Comparison of ENCODE assay signal across 17 cellular contexts in genomic region chr1:56517404-56518130, GRCh38.
DNase-seq lines count a peak whose midpoint lies in the region; ATAC-seq, FAIRE-seq and TF ChIP-seq lines count a peak whose summit lies in the region.
"Had no signal": no experiment of that assay in that cellular context is flagged by ENCODE, and none has a peak within 500 bp of the region (broad histone marks: within the 10 kb centered on the region; RNA-seq: fewer than 3 reads in every experiment).

No MANE protein-coding gene starts in this region.

- H3K27me3 ChIP-seq in dorsolateral prefrontal cortex (no peaks in the 10 kb centered on the region), SJCRH30 (no peaks in the 10 kb centered on the region)
- H3K27me3 ChIP-seq: gastroesophageal sphincter, neural progenitor cell had no signal

- FAIRE-seq in A549 (lab: Jason Lieb, UNC): no peak
- FAIRE-seq: endometrium had no signal

- no peak overlapping the region for H3K4me2 ChIP-seq in A549
- H3K4me2 ChIP-seq: neural progenitor cell had no signal

- ATAC-seq in A549 (no peak), HG02642 (IDR thresholded peaks at IDR 0.05; ENCODE audit: poor library complexity, unreplicated experiment) (no peak), HG03520 (IDR thresholded peaks at IDR 0.05; ENCODE audit: unreplicated experiment) (no peak)

- WGBS in A549 (ENCODE audit: missing lambda C conversion rate): 96% methylated on average over 2 of the region's 2 CpGs

- H3K27me3 Mint-ChIP-seq in osteocyte (ENCODE audit: unreplicated experiment): no peaks in the 10 kb centered on the region

- no peaks in the 10 kb centered on the region for H3K36me3 ChIP-seq in SJCRH30

- TF ChIP-seq POLR2A in A549 (IDR thresholded peaks at IDR 0.05; ENCODE audit: low read length): no peak

- CTCF ChIA-PET in A549 (lab: Yijun Ruan, JAX): no interaction called here

- peaks cover 31% of the 10 kb centered on the region for H3K4me1 Mint-ChIP-seq in osteocyte (ENCODE audit: unreplicated experiment)

- DNase-seq in A549 (ENCODE audit: low read depth in 1 of 2, low spot score in 1 of 2) (no peak), M059J (ENCODE audit: low read depth) (peak; percentile 22), dorsolateral prefrontal cortex (no peak), osteocyte (ENCODE audit: extremely low spot score, unreplicated experiment) (no peak), posterior vena cava (ENCODE audit: low spot score) (no peak), SJCRH30 (no peak)
- DNase-seq: activated CD4-positive, alpha-beta T cell treated with anti-CD3 and anti-CD28 coated beads, Interleukin-2, amount 50 U/mL, for 1 hour; Kasumi-1; NCI-H187; NCI-H69 had no signal

- H3K4me1 ChIP-seq in A549 (no peaks in the 10 kb centered on the region), SJCRH30 (no peaks in the 10 kb centered on the region)

- TF ChIP-seq CTCF in A549 (IDR thresholded peaks at IDR 0.05) (no peak), dorsolateral prefrontal cortex (IDR thresholded peaks at IDR 0.05 in 54 of 56, conservative IDR thresholded peaks at IDR 0.05 in 2 of 56; ENCODE audit: low read depth in 1 of 56, partially characterized antibody in 56 of 56) (no peak), osteocyte (IDR thresholded peaks at IDR 0.05) (no peak)

- H3K9me3 ChIP-seq in A549 (no peaks in the 10 kb centered on the region), SJCRH30 (replicated peaks) (no peaks in the 10 kb centered on the region)
- H3K9me3 ChIP-seq: gastroesophageal sphincter, thoracic aorta had no signal

- H3K4me3 ChIP-seq in A549 (no peak overlapping the region), dorsolateral prefrontal cortex (no peak overlapping the region), SJCRH30 (no peak overlapping the region)
- H3K4me3 ChIP-seq: gastroesophageal sphincter, neural progenitor cell, thoracic aorta had no signal

- intact Hi-C loops in dorsolateral prefrontal cortex (cut with DNase I): no loop called here
- intact Hi-C loops in posterior vena cava (cut with DNase I): no loop called here

- H3K4me3 Mint-ChIP-seq in osteocyte (ENCODE audit: unreplicated experiment): no peak overlapping the region
- H3K4me3 Mint-ChIP-seq: activated T-helper 1 cell treated with anti-CD3 and anti-CD28 coated beads, Interleukin-12 subunit alpha, Interleukin-12 subunit beta, Interleukin-2, Interleukin-4 antibody, amounts not matched to agents 30 ng/mL and 10 ng/mL and 1 ng/mL, durations not matched to agents 14 hours and 24 hours and 36 hours; neural progenitor cell had no signal

- TF ChIP-seq RAD21 in A549 (conservative IDR thresholded peaks at IDR 0.05 in 1 of 2, IDR thresholded peaks at IDR 0.05 in 1 of 2): no peak

- POLR2A ChIA-PET in A549 (lab: Yijun Ruan, JAX): no interaction called here

- no peak for TF ChIP-seq EP300 in A549 (IDR thresholded peaks at IDR 0.05)

- H3K36me3 Mint-ChIP-seq in osteocyte (ENCODE audit: unreplicated experiment): peaks cover 64% of the 10 kb centered on the region

- peak overlapping the region; percentile 18 for H3K27ac Mint-ChIP-seq in osteocyte (ENCODE audit: unreplicated experiment)
- H3K27ac Mint-ChIP-seq: activated T-helper 1 cell treated with anti-CD3 and anti-CD28 coated beads, Interleukin-12 subunit alpha, Interleukin-12 subunit beta, Interleukin-2, Interleukin-4 antibody, amounts not matched to agents 30 ng/mL and 10 ng/mL and 1 ng/mL, durations not matched to agents 14 hours and 24 hours and 36 hours had no signal

- H3K9me3 Mint-ChIP-seq in osteocyte (ENCODE audit: unreplicated experiment): no peaks in the 10 kb centered on the region
- H3K9me3 Mint-ChIP-seq: activated T-helper 1 cell treated with anti-CD3 and anti-CD28 coated beads, Interleukin-12 subunit alpha, Interleukin-12 subunit beta, Interleukin-2, Interleukin-4 antibody, amounts not matched to agents 30 ng/mL and 10 ng/mL and 1 ng/mL, durations not matched to agents 14 hours and 24 hours and 36 hours; neural progenitor cell had no signal

- H3K27ac ChIP-seq in A549: no peak overlapping the region
- H3K27ac ChIP-seq in dorsolateral prefrontal cortex: peak overlapping the region in 32 of 59 donors; percentile 3 to 76 (median 33)
- no peak overlapping the region for H3K27ac ChIP-seq in SJCRH30
- H3K27ac ChIP-seq: gastroesophageal sphincter, neural progenitor cell, thoracic aorta had no signal

TF ChIP-seq in A549, 52 proteins besides CTCF, POLR2A, EP300 and RAD21:
- 0 out of 2 replicates have a peak, but pooled peaks have one; percentile 17 for TF ChIP-seq KDM1A (IDR thresholded peaks at IDR 0.05; ENCODE audit: low read depth)
- TF ChIP-seq NFE2L2 (conservative IDR thresholded peaks at IDR 0.05; ENCODE audit: low read length): no peak

Comparison
In these comparisons a context has a peak if more than half of its experiments do, and no peak if none do; other contexts are left out.
1. H3K27ac ChIP-seq: peak in dorsolateral prefrontal cortex (32 of 59); none in A549 (0 of 2) and SJCRH30 (single experiment).